9 cellular contexts compared by ENCODE assay signal in genomic region chr20:13995841-13996240, GRCh38. TPM values are rescaled to one million over a fixed set of nuclear protein-coding genes. Genes with fewer than 3 reads are reported as not detected.
DNase-seq lines count a peak whose midpoint lies in the region; ATAC-seq and TF ChIP-seq lines count a peak whose summit lies in the region.
"Had no signal": no experiment of that assay in that cellular context is flagged by ENCODE, and none has a peak within 500 bp of the region (broad histone marks: within the 10 kb centered on the region; RNA-seq: fewer than 3 reads in every experiment).

No MANE protein-coding gene starts in this region.

- DNase-seq in H7, result peak; percentile 78
- peak; percentile 82 for DNase-seq in NCI-H2227 (lab: John Stamatoyannopoulos, UW; ENCODE audit: unreplicated experiment)
- DNase-seq in chondrocyte (ENCODE audit: low spot score), result peak; percentile 71
- DNase-seq in testis, result peak; percentile 65
- DNase-seq in MV-4-11 (lab: John Stamatoyannopoulos, UW), result no peak
- DNase-seq in kidney glomerular epithelial cell (lab: John Stamatoyannopoulos, UW), result no peak

- H3K4me3 Mint-ChIP-seq in chondrocyte (ENCODE audit: unreplicated experiment), result peak overlapping the region; percentile 82

- H3K9me3 ChIP-seq in liver (ENCODE audit: control insufficient read depth in 4 of 4, low read length in 3 of 4) (peaks cover 3 to 14% (median 5%) of the 10 kb centered on the region in 4 donors), testis (no peaks in the 10 kb centered on the region)

- TF ChIP-seq RAD21 in liver (IDR thresholded peaks at IDR 0.05), result no peak

- H3K27ac Mint-ChIP-seq in chondrocyte (ENCODE audit: unreplicated experiment), result no peak overlapping the region

- peaks cover 3% of the 10 kb centered on the region for H3K36me3 Mint-ChIP-seq in chondrocyte (ENCODE audit: low read depth)

- no peaks in the 10 kb centered on the region for H3K36me3 ChIP-seq in H7 (replicated peaks; ENCODE audit: control insufficient read depth, insufficient read depth, low read length)
- H3K36me3 ChIP-seq in liver (ENCODE audit: control insufficient read depth in 4 of 4, insufficient read depth in 3 of 4, low read depth in 1 of 4, low read length in 3 of 4), result no peaks in the 10 kb centered on the region
- no peaks in the 10 kb centered on the region for H3K36me3 ChIP-seq in testis (ENCODE audit: low read depth, missing control alignments)

- H3K27me3 ChIP-seq in H7 (ENCODE audit: control insufficient read depth, insufficient read depth, low read length) (peaks cover 10% of the 10 kb centered on the region), liver (ENCODE audit: control insufficient read depth in 4 of 4, insufficient read depth in 4 of 4, low read length in 3 of 4) (no peaks in the 10 kb centered on the region), testis (no peaks in the 10 kb centered on the region)

- H3K4me1 Mint-ChIP-seq in chondrocyte (ENCODE audit: low read depth), result peaks cover 6% of the 10 kb centered on the region

- H3K4me3 ChIP-seq in H7 (ENCODE audit: insufficient read depth, low read depth, low read length) (peak overlapping the region; percentile 77), liver (ENCODE audit: low read depth in 1 of 3, low read length in 3 of 3) (peak overlapping the region; percentile 60 to 91 (median 67)), testis (peak overlapping the region; percentile 77 to 90)

- ATAC-seq in GM21717 (IDR thresholded peaks at IDR 0.05; ENCODE audit: unreplicated experiment), result no peak

- under 1% methylated on average over 52 of the region's 52 CpGs for WGBS in liver
- 0 to 2% methylated on average over 23 to 26 of the region's 52 CpGs for WGBS in testis, 2 donors

- TF ChIP-seq POLR2A in testis (IDR thresholded peaks at IDR 0.05), result no peak

- H3K4me1 ChIP-seq in liver (ENCODE audit: control insufficient read depth in 4 of 4, insufficient read depth in 4 of 4, low read length in 3 of 4) (peaks cover 0 to 13% (median 6%) of the 10 kb centered on the region in 4 donors), testis (no peaks in the 10 kb centered on the region)

- H3K27ac ChIP-seq in liver (ENCODE audit: low read depth in 1 of 2, low read length in 2 of 2) (peak overlapping the region; percentile 71 to 74), testis (peak overlapping the region; percentile 22 to 72)

- TF ChIP-seq CTCF in chondrocyte (IDR thresholded peaks at IDR 0.05), result peak; percentile 30
- no peak for TF ChIP-seq CTCF in liver (IDR thresholded peaks at IDR 0.05; ENCODE audit: low read depth, low read length, missing input control)
- TF ChIP-seq CTCF in testis (IDR thresholded peaks at IDR 0.05), result no peak

- intact Hi-C loops in testis (cut with DNase I; ENCODE audit: low total_unique reads), result no loop called here

- no peaks in the 10 kb centered on the region for H3K27me3 Mint-ChIP-seq in chondrocyte (ENCODE audit: low read depth)

- H3K9me3 Mint-ChIP-seq in chondrocyte (ENCODE audit: low read depth), result peaks cover 24% of the 10 kb centered on the region

- no peak overlapping the region for H3K9ac ChIP-seq in liver (ENCODE audit: low read depth in 1 of 2, low read length in 2 of 2)

TF ChIP-seq in liver, 16 proteins besides CTCF, POLR2A, EP300 and RAD21:
- TF ChIP-seq TAF1 (conservative IDR thresholded peaks at IDR 0.05) (no peak), FOXA2 (IDR thresholded peaks at IDR 0.05) (peak; percentile 18)

RNA-seq across cellular contexts. Expression of gene MACROD2, which starts 0.5 kb away (rescaled TPM):
- total RNA-seq in H7 (2014; rRNA removed; shearing (Covaris generic)), result 1.5 and 2.2 TPM in 2 replicates
- total RNA-seq in chondrocyte (2.7 to 4.8 TPM (median 3.2 TPM) in 3 replicates), liver (10 to 100 TPM in 1 of 2 donors, 1 to 10 TPM in 1; 1.4 to 10.5 TPM), testis (10 to 100 TPM; 16.8 to 20.6 TPM)
- polyA plus RNA-seq in liver (1 to 10 TPM in 1 of 2 donors, under 1 TPM in 1; 0.66 to 5.2 TPM), testis (ENCODE audit: insufficient read depth, low read depth, low replicate concordance) (12.6 TPM)

RNA-seq across cellular contexts. Expression of gene SEL1L2, which starts 5.4 kb away (rescaled TPM):
- total RNA-seq in H7 (2014; rRNA removed; shearing (Covaris generic)), result not detected in 2 replicates
- total RNA-seq in chondrocyte (not detected in 3 replicates), liver (not detected), testis (1 to 10 TPM; 4.1 to 10.0 TPM)
- polyA plus RNA-seq in liver (not detected), testis (ENCODE audit: insufficient read depth, low read depth, low replicate concordance) (9.5 TPM)
- total RNA-seq: renal cortical epithelial cell had no signal

Comparison
In these comparisons a context has a peak if more than half of its experiments do, and no peak if none do; other contexts are left out.
1. DNase-seq: peak in H7 (single experiment), NCI-H2227 (single experiment), chondrocyte (single experiment) and testis (single experiment); none in MV-4-11 (single experiment) and kidney glomerular epithelial cell (single experiment).
2. Peak in every context shown above with its lines, with median percentiles within 50 percentile points of each other: H3K4me3 ChIP-seq.